In genomic region chr17:68580236-68580903, GRCh38 we compare ENCODE assay signal across 1 cellular context.
A peak's percentile ranks its signal among the peaks of the same experiment; 100 is the strongest.
TF ChIP-seq lines count a peak whose summit lies in the region.

No MANE protein-coding gene starts in this region.

TF ChIP-seq in HepG2, 621 proteins besides CTCF, POLR2A, EP300 and RAD21 (continued from another document):
- TF ChIP-seq NFAT5 (CRISPR knock-in tag; IDR thresholded peaks at IDR 0.05) (no peak), TGIF2 (CRISPR knock-in tag; IDR thresholded peaks at IDR 0.05) (peak; percentile 74), MIER3 (CRISPR knock-in tag; IDR thresholded peaks at IDR 0.05; ENCODE audit: borderline replicate concordance) (peak; percentile 85; the same call in 1 of the 2 replicates), ZBTB37 (CRISPR knock-in tag; IDR thresholded peaks at IDR 0.05) (peak; percentile 72), DPF2 (CRISPR knock-in tag; IDR thresholded peaks at IDR 0.05; ENCODE audit: borderline replicate concordance, low read depth) (peak; percentile 71; the same call in 1 of the 2 replicates), MAFK (conservative IDR thresholded peaks at IDR 0.05 in 1 of 2, IDR thresholded peaks at IDR 0.05 in 1 of 2; ENCODE audit: low read length in 2 of 2) (peak; percentile 45 to 47; a peak in 3 of 4 replicates), ASH2L (IDR thresholded peaks at IDR 0.05; ENCODE audit: insufficient read length, low read depth, low read length) (peak; percentile 56), PHF8 (CRISPR knock-in tag; IDR thresholded peaks at IDR 0.05) (peak; percentile 49), PPARG (CRISPR knock-in tag; conservative IDR thresholded peaks at IDR 0.05) (peak; percentile 49; the same call in 1 of the 2 replicates), ZNF672 (CRISPR knock-in tag; IDR thresholded peaks at IDR 0.05) (no peak), KDM6A (CRISPR knock-in tag; IDR thresholded peaks at IDR 0.05; ENCODE audit: low read depth) (peak; percentile 31; the same call in 1 of the 2 replicates), ISL2 (CRISPR knock-in tag; IDR thresholded peaks at IDR 0.05) (peak; percentile 92), FOXO1 (CRISPR knock-in tag; IDR thresholded peaks at IDR 0.05) (peak; percentile 81), TRAFD1 (CRISPR knock-in tag; IDR thresholded peaks at IDR 0.05; ENCODE audit: borderline replicate concordance) (no peak), PBX2 (CRISPR knock-in tag; IDR thresholded peaks at IDR 0.05) (0 out of 2 replicates have a peak, but pooled peaks have one; percentile 20), NR2C2 (CRISPR knock-in tag; IDR thresholded peaks at IDR 0.05; ENCODE audit: borderline replicate concordance) (peak; percentile 65), MXD4 (CRISPR knock-in tag; IDR thresholded peaks at IDR 0.05) (0 out of 2 replicates have a peak, but pooled peaks have one; percentile 16), SIX1 (CRISPR knock-in tag; IDR thresholded peaks at IDR 0.05; ENCODE audit: borderline replicate concordance) (peak; percentile 56; the same call in 1 of the 2 replicates), HNF1A (IDR thresholded peaks at IDR 0.05; ENCODE audit: low read depth) (no peak; the same call in 1 of the 2 replicates), HNF1A (CRISPR knock-in tag; IDR thresholded peaks at IDR 0.05; ENCODE audit: borderline replicate concordance) (peak; percentile 90; the same call in 1 of the 2 replicates), ZSCAN22 (CRISPR knock-in tag; IDR thresholded peaks at IDR 0.05) (no peak), GATAD2A (CRISPR knock-in tag; IDR thresholded peaks at IDR 0.05) (peak; percentile 96), ZNF124 (CRISPR knock-in tag; IDR thresholded peaks at IDR 0.05) (0 out of 2 replicates have a peak, but pooled peaks have one; percentile 22), ATF7-NPFF (CRISPR knock-in tag; IDR thresholded peaks at IDR 0.05; ENCODE audit: low read depth) (no peak), ZNF275 (CRISPR knock-in tag; IDR thresholded peaks at IDR 0.05; ENCODE audit: borderline replicate concordance) (no peak; the same call in 1 of the 2 replicates), ZNF792 (CRISPR knock-in tag; IDR thresholded peaks at IDR 0.05) (peak; percentile 37; the same call in 1 of the 2 replicates)
